Comparison of ENCODE assay signal across 17 cellular contexts in the genomic region with DNA sequence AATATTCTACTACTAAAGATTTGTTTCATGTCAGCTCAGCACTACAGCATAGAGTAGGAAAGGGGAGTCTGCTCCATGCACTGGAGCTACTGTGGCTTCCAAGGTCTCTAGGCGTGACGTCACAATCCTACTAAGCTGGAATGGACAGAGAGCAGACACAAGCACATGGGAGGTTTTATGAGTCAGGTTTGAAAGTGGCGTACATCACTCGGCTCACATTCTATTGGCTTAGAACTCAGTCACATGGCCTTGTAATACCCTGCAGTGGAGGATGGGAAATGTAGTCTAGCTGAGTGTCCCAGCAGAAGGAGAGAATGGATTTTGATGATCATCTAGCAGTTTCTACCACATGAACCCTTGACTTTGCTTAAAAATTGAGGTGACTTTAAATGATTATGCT.
DNase-seq lines count a peak whose midpoint lies in the region; ATAC-seq and TF ChIP-seq lines count a peak whose summit lies in the region.
"Had no signal": no experiment of that assay in that cellular context is flagged by ENCODE, and none has a peak within 500 bp of the region (broad histone marks: within the 10 kb centered on the region; RNA-seq: fewer than 3 reads in every experiment).

No MANE protein-coding gene starts in this region.

- ATAC-seq in HG02798 (IDR thresholded peaks at IDR 0.05; ENCODE audit: poor library complexity, unreplicated experiment) (peak; percentile 66), SK-N-SH treated with all-trans-retinoic acid at 6 μM for 48 hours (0 out of 3 replicates have a peak, but pooled peaks have one; percentile 44), GM21381 (IDR thresholded peaks at IDR 0.05; ENCODE audit: unreplicated experiment) (no peak), HG02678 (IDR thresholded peaks at IDR 0.05; ENCODE audit: unreplicated experiment) (no peak)
- ATAC-seq: left lobe of liver had no signal

- DNase-seq in ELF-1 (ENCODE audit: low read depth, low spot score) = peak; percentile 56
- DNase-seq in iPS DF 4.7 (ENCODE audit: extremely low read depth, low spot score) = peak; percentile 11
- DNase-seq in NCI-H146 (lab: John Stamatoyannopoulos, UW) = no peak
- DNase-seq in middle frontal gyrus (ENCODE audit: extremely low spot score, low spot score) = no peak
- DNase-seq: activated CD4-positive, alpha-beta T cell treated with anti-CD3 and anti-CD28 coated beads, Interleukin-2, amount 10 ng/mL, durations not matched to agents 24 days and 14 days; activated naive CD8-positive, alpha-beta T cell treated with anti-CD3 and anti-CD28 coated beads, Interleukin-2, amount 10 ng/mL, durations not matched to agents 7 days and 5 days; activated T-cell treated with anti-CD3 and anti-CD28 coated beads, Interleukin-2, amount 50 U/mL, for 1 hour; naive B cell; NCI-H1694; NCI-H524; stimulated activated CD4-positive, alpha-beta T cell treated with anti-CD3 and anti-CD28 coated beads, Interleukin-15, amount 100 ng/mL, for 24 hours; substantia nigra had no signal

TF ChIP-seq in SK-N-SH treated with all-trans-retinoic acid at 6 μM for 48 hours, 23 proteins besides CTCF, POLR2A, EP300 and RAD21:
- TF ChIP-seq ISL1 (CRISPR knock-in tag; IDR thresholded peaks at IDR 0.05) (no peak), GLIS3 (CRISPR knock-in tag; IDR thresholded peaks at IDR 0.05) (no peak), TCF4 (CRISPR knock-in tag; IDR thresholded peaks at IDR 0.05; ENCODE audit: borderline replicate concordance) (no peak)

Comparison
In these comparisons a context has a peak if more than half of its experiments do, and no peak if none do; other contexts are left out.
1. DNase-seq: peak in ELF-1 (single experiment) and iPS DF 4.7 (single experiment); none in NCI-H146 (single experiment) and middle frontal gyrus (single experiment).
2. ATAC-seq: peak in HG02798 (single experiment) and SK-N-SH treated with all-trans-retinoic acid at 6 μM for 48 hours (single experiment); none in GM21381 (single experiment) and HG02678 (single experiment).